ENCODE assay signal across 8 cellular contexts in genomic region chr10:43605850-43606322, GRCh38. TPM values are rescaled to one million over a fixed set of nuclear protein-coding genes. Genes with fewer than 3 reads are reported as not detected.
DNase-seq lines count a peak whose midpoint lies in the region; ATAC-seq and TF ChIP-seq lines count a peak whose summit lies in the region.

No MANE protein-coding gene starts in this region.

- TF ChIP-seq POLR2A in GM18505 (IDR thresholded peaks at IDR 0.05; ENCODE audit: borderline replicate concordance, extremely low read depth, insufficient read depth, insufficient read length) (no peak), body of pancreas (IDR thresholded peaks at IDR 0.05) (no peak)

- TF ChIP-seq CTCF in body of pancreas (IDR thresholded peaks at IDR 0.05), result no peak
- no peak for TF ChIP-seq CTCF in GM10248 (IDR thresholded peaks at IDR 0.05; ENCODE audit: control extremely low read depth, extremely low read depth, low read depth, missing control alignments)
- TF ChIP-seq CTCF in GM13976 (IDR thresholded peaks at IDR 0.05; ENCODE audit: borderline replicate concordance, control extremely low read depth, extremely low read depth, insufficient read depth, missing control alignments), result no peak

- ATAC-seq in GM18505 (IDR thresholded peaks at IDR 0.05; ENCODE audit: unreplicated experiment) (peak; percentile 21), HG03103 (IDR thresholded peaks at IDR 0.05; ENCODE audit: low read depth, unreplicated experiment) (peak; percentile 9), body of pancreas (peak; percentile 15)

- H3K9me3 ChIP-seq in body of pancreas (no peaks in the 10 kb centered on the region), muscle layer of duodenum (ENCODE audit: control insufficient read depth in 1 of 2, low read length in 2 of 2) (no peaks in the 10 kb centered on the region)

- H3K36me3 ChIP-seq in body of pancreas (replicated peaks in 1 of 2; ENCODE audit: insufficient read depth in 1 of 2, low read depth in 2 of 2), result no peaks in the 10 kb centered on the region
- peaks cover 0 to 12% of the 10 kb centered on the region in 2 donors for H3K36me3 ChIP-seq in muscle layer of duodenum (ENCODE audit: control insufficient read depth in 1 of 2, insufficient read depth in 2 of 2, low read length in 2 of 2)

- no peak for DNase-seq in body of pancreas
- no peak for DNase-seq in GM10248 (ENCODE audit: extremely low spot score)
- no peak for DNase-seq in GM13976 (ENCODE audit: low spot score)
- no peak for DNase-seq in KG1 (lab: John Stamatoyannopoulos, UW)
- DNase-seq in SHP77 treated with DMSO at 0.1 percent for 48 hours (lab: John Stamatoyannopoulos, UW), result no peak

- no peaks in the 10 kb centered on the region for H3K27me3 ChIP-seq in body of pancreas
- H3K27me3 ChIP-seq in muscle layer of duodenum (ENCODE audit: low read depth, low read length), result no peaks in the 10 kb centered on the region

- CTCF ChIA-PET in GM10248 (lab: Yijun Ruan, JAX), result interaction anchor here (2.7 kb wide), 1 partner anchor 11 kb away, joined by 10 read pairs; no protein-coding TSS in a partner anchor

- in situ Hi-C loops in GM13976 (cut with MboI; ENCODE audit: low sequenced_read_pairs, unreplicated experiment), result no loop called here

- H3K27ac ChIP-seq in body of pancreas (peak overlapping the region in 2 of 4 donors; percentile 66 to 82), muscle layer of duodenum (ENCODE audit: low read length) (no peak overlapping the region)

- peak overlapping the region in 1 of 2 donors; percentile 88 for H3K4me3 ChIP-seq in body of pancreas
- H3K4me3 ChIP-seq in muscle layer of duodenum (ENCODE audit: low read depth in 1 of 2, low read length in 2 of 2), result peak overlapping the region; percentile 75 to 80

- 41 to 43% methylated on average over 12 of the region's 12 CpGs for WGBS in body of pancreas, 2 donors

- intact Hi-C loops in body of pancreas (cut with DNase I), result no loop called here

- POLR2A ChIA-PET in GM10248 (lab: Yijun Ruan, JAX), result no interaction called here

- peaks cover 4% of the 10 kb centered on the region for H3K4me1 ChIP-seq in body of pancreas
- H3K4me1 ChIP-seq in muscle layer of duodenum (ENCODE audit: control insufficient read depth in 1 of 2, insufficient read depth in 2 of 2, low read length in 2 of 2), result peaks cover 4 to 12% of the 10 kb centered on the region in 2 donors

RNA-seq across cellular contexts. Expression of gene ZNF485, which starts 0.4 kb away (rescaled TPM):
- 1 to 10 TPM; 9.6 to 9.9 TPM for total RNA-seq in body of pancreas

RNA-seq across cellular contexts. Expression of gene ZNF239, which starts 31.5 kb away (rescaled TPM):
- total RNA-seq in body of pancreas, result 10 to 100 TPM in 1 of 2 donors, 1 to 10 TPM in 1; 4.9 to 10.2 TPM

RNA-seq across cellular contexts. Expression of gene ZNF32, which starts 42.8 kb away (rescaled TPM):
- 10 to 100 TPM; 31.6 to 47.5 TPM for total RNA-seq in body of pancreas
